In genomic region chr1:42913426-42914091, GRCh38 we compare ENCODE assay signal across 8 cellular contexts. TPM values are rescaled to one million over a fixed set of nuclear protein-coding genes. Genes with fewer than 3 reads are reported as not detected.
DNase-seq lines count a peak whose midpoint lies in the region; ATAC-seq and TF ChIP-seq lines count a peak whose summit lies in the region.

No MANE protein-coding gene starts in this region.

- no peaks in the 10 kb centered on the region; the same call in 1 of the 2 replicates for H3K27me3 Mint-ChIP-seq in H9 (ENCODE audit: low read depth)

- no peaks in the 10 kb centered on the region for H3K36me3 ChIP-seq in neural cell (ENCODE audit: insufficient read depth, low read length)

- no peaks in the 10 kb centered on the region for H3K4me1 ChIP-seq in H9 (ENCODE audit: insufficient read depth, low read length)

- no peak overlapping the region for H2AFZ ChIP-seq in H9 (ENCODE audit: low read length)
- no peak overlapping the region for H2AFZ ChIP-seq in neural cell (ENCODE audit: low read depth, low read length)

- no peak overlapping the region for H3K4me3 Mint-ChIP-seq in H9

- H4K20me1 ChIP-seq in H9 (ENCODE audit: control insufficient read depth, insufficient read depth, insufficient read length) (no peaks in the 10 kb centered on the region), neural cell (ENCODE audit: insufficient read depth) (no peaks in the 10 kb centered on the region)

- H3K4me2 ChIP-seq in H9 (ENCODE audit: insufficient read depth, insufficient read length, low read length) (no peak overlapping the region), neural cell (ENCODE audit: low read length) (no peak overlapping the region)

- no peak overlapping the region for H2AK5ac ChIP-seq in H9 (ENCODE audit: insufficient read length, low read length)

- H3T11ph ChIP-seq in H9 (ENCODE audit: low read length), result no peak overlapping the region

- H3K9ac ChIP-seq in H9 (ENCODE audit: extremely low read depth, insufficient read length, low read length), result no peak overlapping the region
- no peak overlapping the region for H3K9ac ChIP-seq in neural cell (ENCODE audit: low read length)

- DNase-seq in COLO668 (lab: John Stamatoyannopoulos, UW; ENCODE audit: unreplicated experiment) (peak; percentile 67), H9 (peak; percentile 77), NCI-H526 (lab: John Stamatoyannopoulos, UW) (peak; percentile 69 to 86), fibroblast of the aortic adventitia (ENCODE audit: low read depth) (peak; percentile 89)
- DNase-seq in activated CD4-positive, alpha-beta T cell treated with anti-CD3 and anti-CD28 coated beads, Interleukin-2, amount 50 U/mL, for 4 hours, result peak; percentile 47 to 49

- no CpG with 5 or more reads among the region's 5 CpGs for WGBS in H9 (ENCODE audit: extremely low coverage, insufficient read length, low lambda C conversion rate)

- no peaks in the 10 kb centered on the region for H3K79me1 ChIP-seq in H9 (ENCODE audit: insufficient read depth, low read depth, low read length, poor library complexity, severe bottlenecking)

- H3K9me3 Mint-ChIP-seq in H9, result peaks cover 20 to 29% of the 10 kb centered on the region in 2 experiments

- H3K4me3 ChIP-seq in fibroblast of the aortic adventitia (ENCODE audit: low read depth, low read length) (no peak overlapping the region), neural cell (ENCODE audit: low read length) (no peak overlapping the region)

- H3K23ac ChIP-seq in H9 (ENCODE audit: insufficient read length, low read depth, low read length), result no peak overlapping the region

- no peak overlapping the region for H2BK20ac ChIP-seq in H9 (ENCODE audit: low read depth, low read length, poor library complexity, severe bottlenecking)

- H3K18ac ChIP-seq in H9 (ENCODE audit: insufficient read length, low read depth, low read length), result no peak overlapping the region

- no peak overlapping the region for H3K56ac ChIP-seq in H9 (ENCODE audit: insufficient read length, low read depth, low read length)

- no peaks in the 10 kb centered on the region for H3K23me2 ChIP-seq in H9 (ENCODE audit: insufficient read length, low read depth, low read length, poor library complexity, severe bottlenecking)

- no peak overlapping the region for H3K27ac Mint-ChIP-seq in H9

- H3K9me3 ChIP-seq in H9 (ENCODE audit: control insufficient read depth, low read depth, low read length) (no peaks in the 10 kb centered on the region), neural cell (ENCODE audit: low read length) (peaks cover 4% of the 10 kb centered on the region)

- no peak overlapping the region for H2BK15ac ChIP-seq in H9 (ENCODE audit: low read depth, low read length)

- no peak overlapping the region for H3K14ac ChIP-seq in H9 (ENCODE audit: insufficient read depth, low read length)

- no peak overlapping the region for H2BK12ac ChIP-seq in H9 (ENCODE audit: insufficient read length, low read depth, low read length)

- no peaks in the 10 kb centered on the region for H3K27me3 ChIP-seq in H9 (ENCODE audit: insufficient read depth, low read length)
- H3K27me3 ChIP-seq in neural cell (ENCODE audit: insufficient read depth, low read depth, low read length), result no peaks in the 10 kb centered on the region

- peaks cover 4 to 6% of the 10 kb centered on the region in 2 experiments for H3K4me1 Mint-ChIP-seq in H9

- H4K8ac ChIP-seq in H9 (replicated peaks; ENCODE audit: insufficient read length, low read depth, low read length), result no peak overlapping the region

- H4K91ac ChIP-seq in H9 (ENCODE audit: insufficient read length, low read depth, low read length), result no peak overlapping the region

- peak; percentile 73 for TF ChIP-seq RAD21 in neural cell (conservative IDR thresholded peaks at IDR 0.05)

- H3K4ac ChIP-seq in H9 (ENCODE audit: low read depth, low read length), result no peak overlapping the region

- peaks cover 7 to 17% (median 13%) of the 10 kb centered on the region in 3 experiments for H3K36me3 Mint-ChIP-seq in H9 (ENCODE audit: insufficient read depth in 1 of 3, low read depth in 3 of 3)

- H3K9me2 ChIP-seq in neural cell (ENCODE audit: insufficient read depth, low read length), result no peaks in the 10 kb centered on the region

- no peak for ATAC-seq in HG02588 (IDR thresholded peaks at IDR 0.05; ENCODE audit: unreplicated experiment)
- no peak for ATAC-seq in HG03342 (IDR thresholded peaks at IDR 0.05; ENCODE audit: unreplicated experiment)

- H4K5ac ChIP-seq in H9 (ENCODE audit: insufficient read length, low read depth, low read length), result no peak overlapping the region

- no peak for TF ChIP-seq EP300 in neural cell (conservative IDR thresholded peaks at IDR 0.05; ENCODE audit: poor library complexity, severe bottlenecking)

- H2BK5ac ChIP-seq in H9 (ENCODE audit: insufficient read length, low read length), result no peak overlapping the region

- H3K79me2 ChIP-seq in H9 (ENCODE audit: insufficient read depth, low read length), result no peaks in the 10 kb centered on the region
- H3K79me2 ChIP-seq in neural cell (replicated peaks; ENCODE audit: insufficient read depth, low read length), result no peaks in the 10 kb centered on the region

- TF ChIP-seq CTCF in H9 (conservative IDR thresholded peaks at IDR 0.05) (peak; percentile 84), fibroblast of the aortic adventitia (IDR thresholded peaks at IDR 0.05; ENCODE audit: insufficient read depth, low read length) (peak; percentile 93), neural cell (IDR thresholded peaks at IDR 0.05; ENCODE audit: poor library complexity, severe bottlenecking) (peak; percentile 63)

- H3F3A ChIP-seq in neural cell (ENCODE audit: insufficient read depth, low read length, poor library complexity, severe bottlenecking), result no peaks in the 10 kb centered on the region

- H3K27ac ChIP-seq in H9 (ENCODE audit: insufficient read length, low read depth, low read length) (no peak overlapping the region), neural cell (ENCODE audit: low read length) (no peak overlapping the region)

- H2BK120ac ChIP-seq in H9 (ENCODE audit: low read depth, low read length, poor library complexity, severe bottlenecking), result no peak overlapping the region

TF ChIP-seq in neural cell, 6 proteins besides CTCF, POLR2A, EP300 and RAD21:
- TF ChIP-seq POLR2AphosphoS5 (IDR thresholded peaks at IDR 0.05) (no peak), SMC3 (conservative IDR thresholded peaks at IDR 0.05; ENCODE audit: poor library complexity) (peak; percentile 81)

RNA-seq across cellular contexts. Expression of gene SLC2A1, which starts 45.1 kb away (rescaled TPM):
- total RNA-seq in H9 (2021), result 186 and 187 TPM in 2 replicates
- 5.4 and 16.3 TPM in 2 replicates for total RNA-seq in fibroblast of the aortic adventitia (ENCODE audit: low replicate concordance)
- 39.4 and 40.6 TPM in 2 replicates for polyA plus RNA-seq in neural cell
- 42.1 and 46.5 TPM in 2 replicates for polyA minus RNA-seq in neural cell

Comparison
In these comparisons a context has a peak if more than half of its experiments do, and no peak if none do; other contexts are left out.
1. RNA of gene SLC2A1, which starts 45.1 kb away (total RNA-seq): 186 to 187 TPM in H9; 5.4 to 16.3 TPM in fibroblast of the aortic adventitia; every median in the first group is over 10 times any median in the second.
2. Peak in every context shown above with its lines, with median percentiles within 50 percentile points of each other: DNase-seq and CTCF ChIP-seq.